In genomic region chr6:34341481-34341971, GRCh38 we compare ENCODE assay signal across 12 cellular contexts. TPM values are rescaled to one million over a fixed set of nuclear protein-coding genes. Genes with fewer than 3 reads are reported as not detected.
DNase-seq lines count a peak whose midpoint lies in the region; ATAC-seq and TF ChIP-seq lines count a peak whose summit lies in the region.
"Had no signal": no experiment of that assay in that cellular context is flagged by ENCODE, and none has a peak within 500 bp of the region (broad histone marks: within the 10 kb centered on the region; RNA-seq: fewer than 3 reads in every experiment).

No MANE protein-coding gene starts in this region.

- no peak overlapping the region for H2AFZ ChIP-seq in osteoblast (ENCODE audit: low read length)

- H3K27me3 ChIP-seq in SJCRH30 (no peaks in the 10 kb centered on the region), osteoblast (ENCODE audit: insufficient read depth, low read length) (no peaks in the 10 kb centered on the region)

- TF ChIP-seq CTCF in CD14-positive monocyte (IDR thresholded peaks at IDR 0.05) (no peak), fibroblast of the aortic adventitia (IDR thresholded peaks at IDR 0.05; ENCODE audit: insufficient read depth, low read length) (no peak), osteoblast (IDR thresholded peaks at IDR 0.05; ENCODE audit: extremely low read depth, low read depth, low read length) (no peak)
- TF ChIP-seq CTCF in activated CD8-positive, alpha-beta T cell treated with anti-CD3 and anti-CD28 coated beads for 36 hours (IDR thresholded peaks at IDR 0.05), result no peak

- H3K27me3 Mint-ChIP-seq in CD14-positive monocyte (ENCODE audit: low read depth in 3 of 3), result peaks cover 0 to 2% (median 0%) of the 10 kb centered on the region in 3 donors
- no peaks in the 10 kb centered on the region for H3K27me3 Mint-ChIP-seq in activated CD8-positive, alpha-beta T cell treated with anti-CD3 and anti-CD28 coated beads for 36 hours
- H3K27me3 Mint-ChIP-seq: CD4-positive, CD25-positive, alpha-beta regulatory T cell had no signal

- CTCF ChIA-PET in activated CD8-positive, alpha-beta T cell treated with anti-CD3 and anti-CD28 coated beads for 36 hours (lab: Charles Lee), result no interaction called here

- H3K4me1 Mint-ChIP-seq in CD14-positive monocyte, result peaks cover 77% of the 10 kb centered on the region
- peaks cover 47% of the 10 kb centered on the region for H3K4me1 Mint-ChIP-seq in activated CD8-positive, alpha-beta T cell treated with anti-CD3 and anti-CD28 coated beads for 36 hours (ENCODE audit: low read depth)

- no peak overlapping the region for H3K4me2 ChIP-seq in osteoblast (ENCODE audit: insufficient read depth, low read length)

- H3K4me1 ChIP-seq in SJCRH30 (peaks cover 20% of the 10 kb centered on the region), osteoblast (ENCODE audit: insufficient read depth, low read length) (peaks cover 10% of the 10 kb centered on the region)

- H3K36me3 Mint-ChIP-seq in CD14-positive monocyte, result peaks cover 18% of the 10 kb centered on the region in 2 donors
- H3K36me3 Mint-ChIP-seq in activated CD8-positive, alpha-beta T cell treated with anti-CD3 and anti-CD28 coated beads for 36 hours (ENCODE audit: low read depth), result peaks cover 10% of the 10 kb centered on the region

- peaks cover 86% of the 10 kb centered on the region for H3K79me2 ChIP-seq in osteoblast (ENCODE audit: insufficient read depth, low read length)

- DNase-seq in CD14-positive monocyte (ENCODE audit: low spot score), result no peak
- peak; percentile 9 to 34 for DNase-seq in SJCRH30
- DNase-seq in fibroblast of the aortic adventitia (ENCODE audit: low read depth), result peak; percentile 47
- peak; percentile 73 for DNase-seq in osteoblast (ENCODE audit: insufficient read length, low spot score, missing footprints)
- DNase-seq in NCI-H146 treated with DMSO at 0.1 percent for 48 hours (lab: John Stamatoyannopoulos, UW; ENCODE audit: unreplicated experiment), result no peak
- DNase-seq in activated CD8-positive, alpha-beta T cell treated with anti-CD3 and anti-CD28 coated beads for 36 hours, result no peak
- DNase-seq: CD4-positive, CD25-positive, alpha-beta regulatory T cell; mesendoderm; NCI-H1105 treated with DMSO at 0.1 percent for 48 hours; stimulated activated naive CD8-positive, alpha-beta T cell treated with anti-CD3 and anti-CD28 coated beads, Interleukin-15, Interleukin-2, amounts not matched to agents 100 U/mL and 50 U/mL, for 24 hours had no signal

- no peak overlapping the region for H3K4me3 Mint-ChIP-seq in CD14-positive monocyte
- no peak overlapping the region for H3K4me3 Mint-ChIP-seq in activated CD8-positive, alpha-beta T cell treated with anti-CD3 and anti-CD28 coated beads for 36 hours
- H3K4me3 Mint-ChIP-seq: CD4-positive, CD25-positive, alpha-beta regulatory T cell had no signal

- POLR2A ChIA-PET in activated CD8-positive, alpha-beta T cell treated with anti-CD3 and anti-CD28 coated beads for 36 hours (lab: Charles Lee), result interaction anchor here (0.6 kb wide), 2 partner anchors 52 to 123 kb away, joined by 3 read pairs; no protein-coding TSS in a partner anchor

- peaks cover 46% of the 10 kb centered on the region for H4K20me1 ChIP-seq in osteoblast (ENCODE audit: insufficient read depth, low read length)

- H3K9me3 ChIP-seq in SJCRH30 (replicated peaks), result no peaks in the 10 kb centered on the region
- no peaks in the 10 kb centered on the region for H3K9me3 ChIP-seq in osteoblast (ENCODE audit: low read depth, low read length)

- no peak for ATAC-seq in HG02973 (IDR thresholded peaks at IDR 0.05; ENCODE audit: unreplicated experiment)
- ATAC-seq in activated CD8-positive, alpha-beta T cell treated with anti-CD3 and anti-CD28 coated beads for 36 hours, result no peak
- ATAC-seq in GM21381 (IDR thresholded peaks at IDR 0.05; ENCODE audit: unreplicated experiment), result no peak
- ATAC-seq: stimulated activated naive CD8-positive, alpha-beta T cell treated with anti-CD3 and anti-CD28 coated beads, Interleukin-15, Interleukin-2, amounts not matched to agents 100 U/mL and 50 U/mL, for 24 hours had no signal

- H3K4me3 ChIP-seq in SJCRH30 (no peak overlapping the region), fibroblast of the aortic adventitia (ENCODE audit: low read depth, low read length) (no peak overlapping the region), osteoblast (ENCODE audit: insufficient read depth, low read length) (no peak overlapping the region)

- intact Hi-C loops in CD14-positive monocyte (cut with micrococcal nuclease), result loop anchor here in 1 of 2 donors (5.0 kb wide), 1 partner anchor 41 kb away; no protein-coding TSS in a partner anchor
- intact Hi-C loops in activated CD8-positive, alpha-beta T cell treated with anti-CD3 and anti-CD28 coated beads for 36 hours (cut with micrococcal nuclease), result no loop called here

- peak overlapping the region in 6 of 7 donors; percentile 0 to 76 (median 54) for H3K27ac Mint-ChIP-seq in CD14-positive monocyte
- H3K27ac Mint-ChIP-seq in activated CD8-positive, alpha-beta T cell treated with anti-CD3 and anti-CD28 coated beads for 36 hours, result no peak overlapping the region
- H3K27ac Mint-ChIP-seq: CD4-positive, CD25-positive, alpha-beta regulatory T cell had no signal

- peaks cover 0 to 2% (median 0%) of the 10 kb centered on the region in 7 donors for H3K9me3 Mint-ChIP-seq in CD14-positive monocyte
- no peaks in the 10 kb centered on the region for H3K9me3 Mint-ChIP-seq in activated CD8-positive, alpha-beta T cell treated with anti-CD3 and anti-CD28 coated beads for 36 hours

- H3K36me3 ChIP-seq in SJCRH30 (no peaks in the 10 kb centered on the region), osteoblast (ENCODE audit: insufficient read depth, low read length) (peaks cover 6% of the 10 kb centered on the region)

- no peak overlapping the region for H3K27ac ChIP-seq in SJCRH30
- no peak overlapping the region for H3K27ac ChIP-seq in osteoblast (ENCODE audit: low read depth, low read length)

RNA-seq across cellular contexts. Expression of gene NUDT3, which starts 50.9 kb away (rescaled TPM):
- 10 to 100 TPM in 1 of 2 donors, 1 to 10 TPM in 1; 9.3 to 10.9 TPM for polyA plus RNA-seq in CD14-positive monocyte
- total RNA-seq in SJCRH30 (2014; rRNA removed; shearing (Covaris generic)), result 13.2 and 14.1 TPM in 2 replicates
- total RNA-seq in fibroblast of the aortic adventitia (ENCODE audit: low replicate concordance) (24.4 and 34.6 TPM in 2 replicates), osteoblast (37.6 and 42.4 TPM in 2 replicates)
- total RNA-seq in activated CD8-positive, alpha-beta T cell treated with anti-CD3 and anti-CD28 coated beads for 36 hours, result 10 to 100 TPM; 15.0 to 15.2 TPM

Comparison
In these comparisons a context has a peak if more than half of its experiments do, and no peak if none do; other contexts are left out.
1. DNase-seq: peak in SJCRH30 (2 of 2), fibroblast of the aortic adventitia (single experiment) and osteoblast (single experiment); none in CD14-positive monocyte (single experiment), NCI-H146 treated with DMSO at 0.1 percent for 48 hours (single experiment) and activated CD8-positive, alpha-beta T cell treated with anti-CD3 and anti-CD28 coated beads for 36 hours (single experiment).